In genomic region chrX:107000013-107000515, GRCh38 we compare ENCODE assay signal across 1 cellular context.
TF ChIP-seq lines count a peak whose summit lies in the region.

TSS of gene MORC4 (minus strand) at chrX:107000212. CDS start at chrX:106999969, 243 bp downstream.

TF ChIP-seq in GM23338, 12 proteins besides CTCF, POLR2A, EP300 and RAD21:
- TF ChIP-seq EZH2phosphoT487 (IDR thresholded peaks at IDR 0.05; ENCODE audit: unreplicated experiment) (no peak), POLR2AphosphoS5 (IDR thresholded peaks at IDR 0.05; ENCODE audit: low read depth) (peak; percentile 55; the same call in 1 of the 2 replicates), CREB1 (CRISPR knock-in tag; IDR thresholded peaks at IDR 0.05; ENCODE audit: low read depth) (no peak), ZNF462 (CRISPR knock-in tag; IDR thresholded peaks at IDR 0.05) (no peak), ZNF331 (CRISPR knock-in tag; IDR thresholded peaks at IDR 0.05; ENCODE audit: low read depth) (no peak)
